In genomic region chr18:76667603-76668002, GRCh38 we compare ENCODE assay signal across 29 cellular contexts.
"Had no signal": no experiment of that assay in that cellular context is flagged by ENCODE, and none has a peak within 500 bp of the region (broad histone marks: within the 10 kb centered on the region; RNA-seq: fewer than 3 reads in every experiment).

No MANE protein-coding gene starts in this region.

- H3K36me3 Mint-ChIP-seq: naive thymus-derived CD8-positive, alpha-beta T cell; stimulated activated naive B cell treated with anti-CD40 and anti-IgM and Interleukin-4, amounts not matched to agents 10 μg/mL and 1 μg/mL and 100 μg/mL, for 72 hours had no signal

- H3K4me1 ChIP-seq: lower lobe of right lung, stomach, thyroid gland, transverse colon, upper lobe of left lung, uterus had no signal

- H3K27ac ChIP-seq: lower lobe of right lung, neutrophil, ovary, skin epidermis, stomach, thyroid gland, transverse colon, upper lobe of left lung had no signal

- H3K4me3 ChIP-seq: lower lobe of right lung, ovary, skin epidermis, stomach, testis, thyroid gland, transverse colon, upper lobe of left lung, uterus had no signal

- DNase-seq: hippocampal formation; kidney glomerular epithelial cell; left cardiac atrium; lower lobe of right lung; mammary epithelial cell; mesenchymal stem cell; naive thymus-derived CD8-positive, alpha-beta T cell; occipital lobe; ovary; right cardiac atrium; stimulated activated CD4-positive, alpha-beta T cell treated with anti-CD3 and anti-CD28 coated beads, Interleukin-12 subunit alpha, Interleukin-12 subunit beta, amount 100 ng/mL, for 4 hours; stimulated activated CD4-positive, alpha-beta T cell treated with anti-CD3 and anti-CD28 coated beads, Interleukin-15, amount 100 ng/mL, for 24 hours; stimulated activated CD4-positive, alpha-beta T cell treated with anti-CD3 and anti-CD28 coated beads, Interleukin-2, amount 100 ng/mL, for 24 hours; stimulated activated CD4-positive, alpha-beta T cell treated with anti-CD3 and anti-CD28 coated beads, Interleukin-4, amount 100 ng/mL, for 1 hour; stimulated activated naive B cell treated with anti-CD40 and anti-IgM and Interleukin-4, amounts not matched to agents 10 μg/mL and 1 μg/mL and 100 μg/mL, for 72 hours; stimulated activated naive CD8-positive, alpha-beta T cell treated with anti-CD3 and anti-CD28 coated beads, Interleukin-15, Interleukin-2, amounts not matched to agents 100 U/mL and 50 U/mL, for 24 hours; stomach; testis; thyroid gland; transverse colon; upper lobe of left lung had no signal

- H3K27me3 Mint-ChIP-seq: progenitor cell of endocrine pancreas had no signal

- H3K9me3 Mint-ChIP-seq: nephron; neural crest cell; stimulated activated naive B cell treated with anti-CD40 and anti-IgM and Interleukin-4, amounts not matched to agents 10 μg/mL and 1 μg/mL and 100 μg/mL, for 72 hours had no signal

- H3K9me3 ChIP-seq: lower lobe of right lung, neutrophil, ovary, stomach, testis, thyroid gland, transverse colon, upper lobe of left lung, uterus had no signal

- H3K36me3 ChIP-seq: lower lobe of right lung, neutrophil, ovary, stomach, thyroid gland, transverse colon, upper lobe of left lung, uterus had no signal

- H3K4me1 Mint-ChIP-seq: naive thymus-derived CD8-positive, alpha-beta T cell; neural crest cell; stimulated activated naive B cell treated with anti-CD40 and anti-IgM and Interleukin-4, amounts not matched to agents 10 μg/mL and 1 μg/mL and 100 μg/mL, for 72 hours had no signal

- H3K27ac Mint-ChIP-seq: naive thymus-derived CD8-positive, alpha-beta T cell; nephron; progenitor cell of endocrine pancreas; stimulated activated naive B cell treated with anti-CD40 and anti-IgM and Interleukin-4, amounts not matched to agents 10 μg/mL and 1 μg/mL and 100 μg/mL, for 72 hours had no signal

- H3K27me3 ChIP-seq: neutrophil, ovary, stomach, testis, thyroid gland, transverse colon, upper lobe of left lung, uterus had no signal

- ATAC-seq: left cardiac atrium; left lobe of liver; lower lobe of right lung; naive thymus-derived CD8-positive, alpha-beta T cell; right cardiac atrium; sciatic nerve; stimulated activated naive B cell treated with anti-CD40 and anti-IgM and Interleukin-4, amounts not matched to agents 10 μg/mL and 1 μg/mL and 100 μg/mL, for 72 hours; stimulated activated naive CD8-positive, alpha-beta T cell treated with anti-CD3 and anti-CD28 coated beads, Interleukin-15, Interleukin-2, amounts not matched to agents 100 U/mL and 50 U/mL, for 24 hours had no signal

- H3K4me3 Mint-ChIP-seq: naive thymus-derived CD8-positive, alpha-beta T cell; nephron; neural crest cell; stimulated activated naive B cell treated with anti-CD40 and anti-IgM and Interleukin-4, amounts not matched to agents 10 μg/mL and 1 μg/mL and 100 μg/mL, for 72 hours had no signal
